1 cellular context compared by ENCODE assay signal in the genomic region with DNA sequence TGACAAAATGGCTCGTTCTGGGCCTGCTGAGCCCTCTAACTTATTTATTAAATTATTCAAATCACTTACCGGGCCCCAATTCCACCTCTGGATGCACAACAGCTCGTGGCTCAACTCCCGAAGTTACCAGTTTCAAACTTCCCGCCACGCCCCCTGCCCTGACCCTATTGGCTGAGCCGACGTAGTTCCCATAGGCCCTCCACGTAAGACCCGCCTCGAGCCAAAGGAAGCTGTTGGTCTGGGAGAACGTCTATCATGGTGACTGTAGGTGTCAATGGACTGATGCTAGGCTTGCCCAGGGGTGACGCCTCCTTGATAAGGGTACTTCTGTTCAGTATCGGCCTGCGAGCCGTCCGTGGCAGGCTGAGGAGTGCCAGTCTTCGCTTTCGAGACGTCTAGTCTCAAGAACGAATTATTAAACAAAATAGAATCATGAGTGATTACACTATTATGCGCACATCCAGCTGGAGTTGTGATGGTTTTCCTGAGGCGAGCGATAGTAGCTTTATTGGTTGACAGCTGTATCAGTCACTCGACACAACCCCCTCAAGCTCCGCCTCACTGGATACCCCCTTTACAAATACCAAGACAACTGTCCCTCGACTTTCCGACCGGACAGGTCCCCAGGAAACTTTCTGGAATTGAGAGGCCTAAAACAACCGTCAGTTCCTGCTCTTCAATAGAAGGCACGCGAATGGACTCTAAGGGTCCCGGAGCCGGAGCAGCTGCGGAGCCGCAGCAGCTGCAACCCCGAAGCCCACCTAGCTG.
TF ChIP-seq lines count a peak whose summit lies in the region.

CDCA3 (minus strand) TSS at position 134 of the 768 bp plus-strand sequence. CDS start 334 bp downstream, outside the sequence.

TF ChIP-seq in liver, 16 proteins besides CTCF, POLR2A, EP300 and RAD21 (continued from another document):
- TF ChIP-seq REST (IDR thresholded peaks at IDR 0.05): no peak
